Comparison of ENCODE assay signal across 14 cellular contexts in the genomic region with DNA sequence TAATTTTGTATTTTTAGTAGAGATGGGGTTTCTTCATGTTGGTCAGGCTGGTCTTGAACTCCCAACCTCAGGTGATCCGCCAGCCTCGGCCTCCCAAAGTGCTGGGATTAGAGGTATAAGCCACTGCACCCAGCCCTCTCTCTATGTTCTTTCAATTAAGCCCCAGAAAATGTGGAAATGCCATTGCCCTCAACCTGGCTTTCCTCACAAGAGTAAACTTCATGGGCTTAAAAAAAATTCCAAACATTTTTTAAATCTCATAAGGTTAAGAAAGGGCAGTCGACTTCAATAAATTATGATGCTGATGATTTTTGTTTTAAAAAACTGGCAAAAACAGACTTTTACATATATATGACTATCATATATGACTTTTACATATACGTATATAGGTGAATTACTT.
DNase-seq lines count a peak whose midpoint lies in the region; ATAC-seq and TF ChIP-seq lines count a peak whose summit lies in the region.
"Had no signal": no experiment of that assay in that cellular context is flagged by ENCODE, and none has a peak within 500 bp of the region (broad histone marks: within the 10 kb centered on the region; RNA-seq: fewer than 3 reads in every experiment).

No MANE protein-coding gene starts in this region.

- peaks cover 12% of the 10 kb centered on the region for H3F3A ChIP-seq in PC-3 (ENCODE audit: low read length, unreplicated experiment)

- no peaks in the 10 kb centered on the region for H3K9me3 ChIP-seq in PC-3 (ENCODE audit: low read length)
- H3K9me3 ChIP-seq: HAP-1 had no signal

- DNase-seq in PC-3 (peak; percentile 8), dorsolateral prefrontal cortex (no peak), retinal pigment epithelial cell (ENCODE audit: low read depth) (peak; percentile 83), DMS79 (lab: John Stamatoyannopoulos, UW) (no peak)
- no peak for DNase-seq in activated CD4-positive, alpha-beta T cell treated with anti-CD3 and anti-CD28 coated beads, Interleukin-2, amount 50 U/mL, for 4 hours
- DNase-seq: activated gamma-delta T cell, natural killer cell, NCI-H187, SHP77 had no signal

- BruUV-seq in PC-3 (replicated peaks; lab: Mats Ljungman, UMichigan): no TSS peak

- no peaks in the 10 kb centered on the region for H3K9me2 ChIP-seq in PC-3 (replicated peaks; ENCODE audit: low read length)

- ATAC-seq in PC-3 (no peak), HG03159 (IDR thresholded peaks at IDR 0.05; ENCODE audit: unreplicated experiment) (no peak), GM21447 (IDR thresholded peaks at IDR 0.05; ENCODE audit: unreplicated experiment) (no peak)
- ATAC-seq: left colon, natural killer cell had no signal

- H3K27ac ChIP-seq in ACC112 (ENCODE audit: low read depth, low read length) (peak overlapping the region; percentile 93), PC-3 (ENCODE audit: low read length) (peak overlapping the region; percentile 87; the same call in 1 of the 2 replicates), dorsolateral prefrontal cortex (peak overlapping the region in 35 of 59 donors; percentile 10 to 90 (median 72))

- intact Hi-C loops in PC-3 (cut with micrococcal nuclease) (loop anchor here (1.0 to 2.0 kb wide), 5 partner anchors 23 to 270 kb away; no protein-coding TSS in a partner anchor), dorsolateral prefrontal cortex (cut with DNase I) (no loop called here)

- H3K27me3 ChIP-seq in ACC112 (ENCODE audit: insufficient read depth, low read length) (no peaks in the 10 kb centered on the region), PC-3 (ENCODE audit: low read length) (no peaks in the 10 kb centered on the region), dorsolateral prefrontal cortex (no peaks in the 10 kb centered on the region)

- TF ChIP-seq CTCF in PC-3 (conservative IDR thresholded peaks at IDR 0.05; ENCODE audit: low read depth, low read length) (no peak), dorsolateral prefrontal cortex (IDR thresholded peaks at IDR 0.05 in 54 of 56, conservative IDR thresholded peaks at IDR 0.05 in 2 of 56; ENCODE audit: low read depth in 1 of 56, partially characterized antibody in 56 of 56) (no peak), retinal pigment epithelial cell (conservative IDR thresholded peaks at IDR 0.05; ENCODE audit: low read depth, low read length) (no peak)

- H3K4me1 ChIP-seq in ACC112 (ENCODE audit: control insufficient read depth, insufficient read depth, low read length, unreplicated experiment) (peaks cover 41% of the 10 kb centered on the region), PC-3 (ENCODE audit: insufficient read depth, low read length) (peaks cover 25% of the 10 kb centered on the region)
- H3K4me1 ChIP-seq: HAP-1 had no signal

- H3K4me3 ChIP-seq in ACC112 (ENCODE audit: low read depth, low read length) (no peak overlapping the region), PC-3 (ENCODE audit: low read length) (no peak overlapping the region), dorsolateral prefrontal cortex (no peak overlapping the region), retinal pigment epithelial cell (ENCODE audit: low read length) (no peak overlapping the region)
- H3K4me3 ChIP-seq: HAP-1 had no signal

- H3K9ac ChIP-seq in PC-3 (ENCODE audit: low read length): no peak overlapping the region

- peak overlapping the region; percentile 71; the same call in 1 of the 2 replicates for H3K4me2 ChIP-seq in PC-3 (ENCODE audit: low read length)

- no peaks in the 10 kb centered on the region for H4K20me1 ChIP-seq in PC-3 (ENCODE audit: low read length)

- POLR2A ChIA-PET in PC-3 (lab: Charles Lee; ENCODE audit: unreplicated experiment): no interaction called here

- H3K36me3 ChIP-seq in ACC112 (ENCODE audit: insufficient read depth, low read length) (peaks cover 8% of the 10 kb centered on the region; the same call in 1 of the 2 replicates), PC-3 (ENCODE audit: low read depth, low read length) (no peaks in the 10 kb centered on the region)
- H3K36me3 ChIP-seq: HAP-1 had no signal

- H3K79me2 ChIP-seq in ACC112 (ENCODE audit: control insufficient read depth, insufficient read depth, low read length, unreplicated experiment) (no peaks in the 10 kb centered on the region), PC-3 (ENCODE audit: low read length) (no peaks in the 10 kb centered on the region)

- H2AFZ ChIP-seq in ACC112 (ENCODE audit: low read length, unreplicated experiment) (no peak overlapping the region), PC-3 (ENCODE audit: low read length) (no peak overlapping the region)

- CTCF ChIA-PET in PC-3 (lab: Charles Lee): no interaction called here

Comparison
In these comparisons a context has a peak if more than half of its experiments do, and no peak if none do; other contexts are left out.
1. DNase-seq: peak in PC-3 (single experiment) and retinal pigment epithelial cell (single experiment); none in dorsolateral prefrontal cortex (0 of 10), DMS79 (single experiment) and activated CD4-positive, alpha-beta T cell treated with anti-CD3 and anti-CD28 coated beads, Interleukin-2, amount 50 U/mL, for 4 hours (0 of 2).
2. Peak in every context shown above with its lines, with median percentiles within 50 percentile points of each other: H3K27ac ChIP-seq.